In the genomic region with DNA sequence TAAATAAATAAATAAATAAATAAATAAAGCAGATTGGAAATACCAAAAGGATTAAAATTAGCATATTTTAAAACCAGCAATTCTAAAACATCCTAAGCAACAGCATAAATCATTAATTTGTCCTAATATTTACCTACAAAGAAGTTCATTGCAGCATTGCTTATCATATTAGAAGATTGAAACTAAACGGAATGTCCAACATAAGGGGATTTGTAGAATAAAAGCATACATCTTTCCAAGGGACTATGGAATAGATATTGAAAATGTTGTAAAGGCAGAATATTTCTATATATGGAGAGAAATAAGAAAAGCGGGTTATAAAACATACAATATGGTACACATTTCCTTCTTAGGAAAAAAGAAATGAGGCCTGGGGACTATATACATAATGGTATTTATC, we compare ENCODE assay signal across 22 cellular contexts.
DNase-seq lines count a peak whose midpoint lies in the region; ATAC-seq and TF ChIP-seq lines count a peak whose summit lies in the region.
"Had no signal": no experiment of that assay in that cellular context is flagged by ENCODE, and none has a peak within 500 bp of the region (broad histone marks: within the 10 kb centered on the region; RNA-seq: fewer than 3 reads in every experiment).

No MANE protein-coding gene starts in this region.

- H3K4me2 ChIP-seq in Karpas-422 (ENCODE audit: low read depth, low read length, poor library complexity, severe bottlenecking): peak overlapping the region; percentile 21
- H3K4me2 ChIP-seq in OCI-LY7 (ENCODE audit: low read length): no peak overlapping the region
- H3K4me2 ChIP-seq: BLaER1 treated with 17β-estradiol and CSF1 and Interleukin-3, amounts not matched to agents 10 nM and 100 nM had no signal

- no TSS peak for BruUV-seq in OCI-LY7 (replicated peaks; lab: Mats Ljungman, UMichigan)

- POLR2A ChIA-PET in OCI-LY7 (lab: Charles Lee): interaction anchor here (0.7 to 8.1 kb wide), 11 partner anchors 11 to 1193 kb away, joined by 3 to 78 read pairs (median 5); partner anchors contain the start of gene RFC3

- no peak for TF ChIP-seq CTCF in C4-2B (conservative IDR thresholded peaks at IDR 0.05)
- no peak for TF ChIP-seq CTCF in OCI-LY7 (conservative IDR thresholded peaks at IDR 0.05; ENCODE audit: low read length)
- no peak for TF ChIP-seq CTCF in VCaP (conservative IDR thresholded peaks at IDR 0.05)

- peak overlapping the region; percentile 87 for H3K27ac ChIP-seq in C4-2B
- peak overlapping the region; percentile 100 for H3K27ac ChIP-seq in Karpas-422 (ENCODE audit: low read length)
- peak overlapping the region; percentile 99 for H3K27ac ChIP-seq in OCI-LY7 (ENCODE audit: low read depth, low read length, poor library complexity, severe bottlenecking)
- peak overlapping the region; percentile 90 for H3K27ac ChIP-seq in VCaP
- H3K27ac ChIP-seq: BLaER1 treated with 17β-estradiol and CSF1 and Interleukin-3, amounts not matched to agents 10 nM and 100 nM had no signal

- no peak for ATAC-seq in GM18873 (IDR thresholded peaks at IDR 0.05; ENCODE audit: low FRiP score, unreplicated experiment)

- H3K4me3 ChIP-seq in Karpas-422 (ENCODE audit: low read length) (no peak overlapping the region), OCI-LY7 (ENCODE audit: low read depth, low read length, poor library complexity, severe bottlenecking) (peak overlapping the region; percentile 1)
- H3K4me3 ChIP-seq: BLaER1 treated with 17β-estradiol and CSF1 and Interleukin-3, amounts not matched to agents 10 nM and 100 nM had no signal

- no peaks in the 10 kb centered on the region for H3K27me3 ChIP-seq in Karpas-422 (ENCODE audit: low read length)
- H3K27me3 ChIP-seq: BLaER1 treated with 17β-estradiol and CSF1 and Interleukin-3, amounts not matched to agents 10 nM and 100 nM had no signal

- DNase-seq in Karpas-422 (peak; percentile 54), OCI-LY7 (ENCODE audit: low spot score) (no peak), GDM1 (lab: John Stamatoyannopoulos, UW) (no peak), inferior parietal cortex (ENCODE audit: extremely low spot score) (no peak)
- DNase-seq in stimulated activated naive CD4-positive, alpha-beta T cell treated with Interleukin-2 at 50 U/mL for 16 hours (lab: John Stamatoyannopoulos, UW): no peak
- DNase-seq: 8988T; AML-193; CD4-positive, alpha-beta memory T cell; CD4-positive, CD25-positive, alpha-beta regulatory T cell; CD8-positive, alpha-beta memory T cell; COR-L47; DMS 273 treated with DMSO at 0.1 percent for 48 hours; DMS153; DMS53; DMS79; DND-41; EL; GF-D8 had no signal

- H3K9me2 ChIP-seq in Karpas-422 (replicated peaks; ENCODE audit: insufficient read depth, low read length) (no peaks in the 10 kb centered on the region), OCI-LY7 (ENCODE audit: insufficient read depth, low read length) (no peaks in the 10 kb centered on the region)

- H3K9ac ChIP-seq in Karpas-422 (ENCODE audit: low read length): no peak overlapping the region; the same call in 1 of the 2 replicates
- H3K9ac ChIP-seq: BLaER1 treated with 17β-estradiol and CSF1 and Interleukin-3, amounts not matched to agents 10 nM and 100 nM had no signal

- H3K79me2 ChIP-seq in Karpas-422 (ENCODE audit: low read length): no peaks in the 10 kb centered on the region
- no peaks in the 10 kb centered on the region for H3K79me2 ChIP-seq in OCI-LY7 (ENCODE audit: insufficient read depth, low read depth, low read length)

- CTCF ChIA-PET in OCI-LY7 (lab: Charles Lee; ENCODE audit: unreplicated experiment): no interaction called here

- H2AFZ ChIP-seq in Karpas-422 (ENCODE audit: low read length) (no peak overlapping the region), OCI-LY7 (ENCODE audit: low read length) (no peak overlapping the region)

- peaks cover 87% of the 10 kb centered on the region for H3K4me1 ChIP-seq in Karpas-422 (ENCODE audit: low read length)
- H3K4me1 ChIP-seq in OCI-LY7 (ENCODE audit: insufficient read depth, low read length, poor library complexity, severe bottlenecking): peaks cover 58% of the 10 kb centered on the region

- H4K20me1 ChIP-seq in Karpas-422 (ENCODE audit: insufficient read depth, low read depth, low read length) (no peaks in the 10 kb centered on the region), OCI-LY7 (ENCODE audit: insufficient read depth, low read length) (no peaks in the 10 kb centered on the region)
- H4K20me1 ChIP-seq: BLaER1 treated with 17β-estradiol and CSF1 and Interleukin-3, amounts not matched to agents 10 nM and 100 nM had no signal

- H3K36me3 ChIP-seq in Karpas-422 (ENCODE audit: insufficient read depth, low read length): peaks cover 5% of the 10 kb centered on the region; the same call in 1 of the 2 replicates
- H3K36me3 ChIP-seq in OCI-LY7 (ENCODE audit: insufficient read depth, low read length): peaks cover 38% of the 10 kb centered on the region
- H3K36me3 ChIP-seq: BLaER1 treated with 17β-estradiol and CSF1 and Interleukin-3, amounts not matched to agents 10 nM and 100 nM had no signal

- intact Hi-C loops in OCI-LY7 (cut with micrococcal nuclease; ENCODE audit: unreplicated experiment): loop anchor here (1.0 kb wide), 2 partner anchors 60 to 205 kb away; no protein-coding TSS in a partner anchor

- no peaks in the 10 kb centered on the region; the same call in 1 of the 2 replicates for H3K9me3 ChIP-seq in Karpas-422 (ENCODE audit: low read length)
- peaks cover 40% of the 10 kb centered on the region for H3K9me3 ChIP-seq in OCI-LY7 (ENCODE audit: low read length)
